ENCODE assay signal across 1 cellular context in the genomic region with DNA sequence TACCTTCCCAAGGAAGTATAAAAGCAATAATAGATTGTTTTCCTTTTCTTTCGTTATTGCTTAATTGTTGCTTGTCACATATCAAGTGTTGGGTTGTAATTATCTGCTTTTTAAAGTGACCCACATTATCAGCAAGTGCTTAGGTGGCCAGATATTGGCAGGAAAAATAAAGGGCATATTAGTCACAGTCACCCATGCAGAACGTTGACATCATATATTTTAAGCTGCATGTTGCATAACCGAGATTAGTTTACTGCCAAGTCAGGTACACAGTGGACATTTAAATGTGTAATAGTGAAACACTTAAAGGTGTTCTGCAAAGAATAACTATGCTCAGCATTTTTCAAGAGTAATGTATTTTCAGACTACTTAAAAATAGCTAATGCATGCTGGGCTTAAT.
TF ChIP-seq lines count a peak whose summit lies in the region.

No MANE protein-coding gene starts in this region.

TF ChIP-seq in HEK293T, 16 proteins besides CTCF, POLR2A, EP300 and RAD21 (continued from another document):
- TF ChIP-seq BHLHE40 (IDR thresholded peaks at IDR 0.05; ENCODE audit: borderline replicate concordance) (no peak), ELF4 (IDR thresholded peaks at IDR 0.05) (no peak)
